In the genomic region with DNA sequence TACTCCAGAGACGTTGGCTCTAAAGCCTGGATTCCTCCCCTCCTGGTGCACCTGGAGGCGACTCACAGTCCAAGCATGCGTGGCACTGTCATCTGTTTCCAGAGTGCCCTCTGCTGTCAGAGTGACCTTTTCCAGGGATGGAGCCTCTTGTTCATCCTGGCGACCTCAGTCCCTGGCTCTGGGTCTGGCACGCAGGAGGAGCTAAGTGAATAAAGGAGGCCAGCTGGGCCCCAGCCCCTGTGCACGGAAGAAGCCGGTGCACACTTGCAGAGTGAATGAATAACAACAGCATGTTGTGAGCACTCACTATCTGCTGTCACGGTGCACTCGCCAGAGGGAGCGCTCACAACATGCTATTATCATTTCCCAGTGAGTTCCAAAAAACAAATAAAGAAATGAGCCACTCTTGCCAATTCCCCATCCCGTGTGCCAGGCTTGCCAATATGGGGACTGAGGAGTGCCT, we compare ENCODE assay signal across 10 cellular contexts. TPM values are rescaled to one million over a fixed set of nuclear protein-coding genes. Genes with fewer than 3 reads are reported as not detected.
DNase-seq lines count a peak whose midpoint lies in the region; ATAC-seq and TF ChIP-seq lines count a peak whose summit lies in the region.
"Had no signal": no experiment of that assay in that cellular context is flagged by ENCODE, and none has a peak within 500 bp of the region (broad histone marks: within the 10 kb centered on the region; RNA-seq: fewer than 3 reads in every experiment).

No MANE protein-coding gene starts in this region.

- DNase-seq in ELR (ENCODE audit: low read depth) (peak; percentile 28), NCI-H345 treated with DMSO at 0.1 percent for 48 hours (lab: John Stamatoyannopoulos, UW; ENCODE audit: unreplicated experiment) (peak; percentile 27), esophagus muscularis mucosa (ENCODE audit: extremely low spot score) (no peak), occipital lobe (lab: John Stamatoyannopoulos, UW) (peak; percentile 37), NCI-H526 treated with DMSO at 0.1 percent for 48 hours (lab: John Stamatoyannopoulos, UW) (no peak), HCEC 1CT (no peak), AML-193 (lab: John Stamatoyannopoulos, UW) (no peak)
- DNase-seq: activated CD8-positive, alpha-beta memory T cell treated with anti-CD3 and anti-CD28 coated beads, Interleukin-2, amount 50 U/mL, for 48 hours; MV-4-11 had no signal

- H3K9me3 ChIP-seq in esophagus muscularis mucosa: peaks cover 0 to 11% (median 10%) of the 10 kb centered on the region in 4 donors

- TF ChIP-seq EP300 in esophagus muscularis mucosa (IDR thresholded peaks at IDR 0.05): no peak

- H3K36me3 ChIP-seq in esophagus muscularis mucosa: no peaks in the 10 kb centered on the region

- H3K4me3 ChIP-seq in esophagus muscularis mucosa: no peak overlapping the region

- no peak for ATAC-seq in HG03095 (IDR thresholded peaks at IDR 0.05; ENCODE audit: unreplicated experiment)

- H3K27me3 ChIP-seq in esophagus muscularis mucosa: no peaks in the 10 kb centered on the region

- TF ChIP-seq CTCF in esophagus muscularis mucosa (IDR thresholded peaks at IDR 0.05): peak; percentile 27 to 32 (median 29)

- peak overlapping the region in 2 of 4 donors; percentile 5 to 36 for H3K27ac ChIP-seq in esophagus muscularis mucosa (replicated peaks in 1 of 4)

- H3K4me1 ChIP-seq in esophagus muscularis mucosa: peaks cover 0 to 35% (median 29%) of the 10 kb centered on the region in 4 donors

- 36% methylated on average over 9 of the region's 11 CpGs for WGBS in esophagus muscularis mucosa

- intact Hi-C loops in esophagus muscularis mucosa (cut with DNase I): loop anchor here (10.0 kb wide), 2 partner anchors 252 to 268 kb away; partner anchors contain the start of gene SORCS2

- TF ChIP-seq POLR2A in esophagus muscularis mucosa (IDR thresholded peaks at IDR 0.05; ENCODE audit: low read depth): no peak

RNA-seq across cellular contexts. Expression of gene PSAPL1, which starts 27.8 kb away (rescaled TPM):
- not detected for total RNA-seq in esophagus muscularis mucosa
- not detected for total RNA-seq in occipital lobe

Comparison
In these comparisons a context has a peak if more than half of its experiments do, and no peak if none do; other contexts are left out.
1. DNase-seq: peak in ELR (single experiment), NCI-H345 treated with DMSO at 0.1 percent for 48 hours (single experiment) and occipital lobe (single experiment); none in esophagus muscularis mucosa (single experiment), NCI-H526 treated with DMSO at 0.1 percent for 48 hours (single experiment), HCEC 1CT (single experiment) and AML-193 (0 of 2).